1 cellular context compared by ENCODE assay signal in genomic region chr11:34189191-34189590, GRCh38.
TF ChIP-seq lines count a peak whose summit lies in the region.

No MANE protein-coding gene starts in this region.

TF ChIP-seq in GM23338, 12 proteins besides CTCF, POLR2A, EP300 and RAD21 (continued from another document):
- TF ChIP-seq, protein P1, sequence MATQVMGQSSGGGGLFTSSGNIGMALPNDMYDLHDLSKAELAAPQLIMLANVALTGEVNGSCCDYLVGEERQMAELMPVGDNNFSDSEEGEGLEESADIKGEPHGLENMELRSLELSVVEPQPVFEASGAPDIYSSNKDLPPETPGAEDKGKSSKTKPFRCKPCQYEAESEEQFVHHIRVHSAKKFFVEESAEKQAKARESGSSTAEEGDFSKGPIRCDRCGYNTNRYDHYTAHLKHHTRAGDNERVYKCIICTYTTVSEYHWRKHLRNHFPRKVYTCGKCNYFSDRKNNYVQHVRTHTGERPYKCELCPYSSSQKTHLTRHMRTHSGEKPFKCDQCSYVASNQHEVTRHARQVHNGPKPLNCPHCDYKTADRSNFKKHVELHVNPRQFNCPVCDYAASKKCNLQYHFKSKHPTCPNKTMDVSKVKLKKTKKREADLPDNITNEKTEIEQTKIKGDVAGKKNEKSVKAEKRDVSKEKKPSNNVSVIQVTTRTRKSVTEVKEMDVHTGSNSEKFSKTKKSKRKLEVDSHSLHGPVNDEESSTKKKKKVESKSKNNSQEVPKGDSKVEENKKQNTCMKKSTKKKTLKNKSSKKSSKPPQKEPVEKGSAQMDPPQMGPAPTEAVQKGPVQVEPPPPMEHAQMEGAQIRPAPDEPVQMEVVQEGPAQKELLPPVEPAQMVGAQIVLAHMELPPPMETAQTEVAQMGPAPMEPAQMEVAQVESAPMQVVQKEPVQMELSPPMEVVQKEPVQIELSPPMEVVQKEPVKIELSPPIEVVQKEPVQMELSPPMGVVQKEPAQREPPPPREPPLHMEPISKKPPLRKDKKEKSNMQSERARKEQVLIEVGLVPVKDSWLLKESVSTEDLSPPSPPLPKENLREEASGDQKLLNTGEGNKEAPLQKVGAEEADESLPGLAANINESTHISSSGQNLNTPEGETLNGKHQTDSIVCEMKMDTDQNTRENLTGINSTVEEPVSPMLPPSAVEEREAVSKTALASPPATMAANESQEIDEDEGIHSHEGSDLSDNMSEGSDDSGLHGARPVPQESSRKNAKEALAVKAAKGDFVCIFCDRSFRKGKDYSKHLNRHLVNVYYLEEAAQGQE (IDR thresholded peaks at IDR 0.05; ENCODE audit: unreplicated experiment): no peak
TF ChIP-seq in GM23338: peak in this region for 0.
